In the genomic region with DNA sequence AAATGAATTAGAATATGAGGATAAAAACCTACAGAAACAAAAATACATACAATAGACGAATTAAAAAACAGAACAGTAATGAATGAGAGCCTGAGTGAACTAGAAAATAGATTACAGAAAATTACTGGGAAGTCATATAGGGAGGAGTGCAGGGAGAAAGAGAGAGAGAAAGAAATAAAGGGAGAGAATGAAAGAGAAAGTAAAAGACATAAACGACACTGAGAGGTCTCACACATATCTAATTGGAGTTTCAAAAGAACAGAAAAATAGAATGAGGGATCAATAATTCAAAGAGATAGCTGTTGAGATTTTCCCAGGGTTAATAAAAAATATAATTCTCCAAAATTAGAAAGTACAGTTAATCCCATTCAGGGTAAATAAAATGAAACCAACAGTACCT, we compare ENCODE assay signal across 22 cellular contexts.
DNase-seq lines count a peak whose midpoint lies in the region; ATAC-seq and TF ChIP-seq lines count a peak whose summit lies in the region.
"Had no signal": no experiment of that assay in that cellular context is flagged by ENCODE, and none has a peak within 500 bp of the region (broad histone marks: within the 10 kb centered on the region; RNA-seq: fewer than 3 reads in every experiment).

No MANE protein-coding gene starts in this region.

- H3K4me3 Mint-ChIP-seq in activated T-cell treated with anti-CD3 and anti-CD28 coated beads, Interleukin-2, amount 50 U/mL, for 4 hours, result no peak overlapping the region
- H3K4me3 Mint-ChIP-seq: activated naive CD8-positive, alpha-beta T cell treated with anti-CD3 and anti-CD28 coated beads, Interleukin-2, amount 50 U/mL, for 24 hours; CD14-positive monocyte; naive thymus-derived CD4-positive, alpha-beta T cell had no signal

- no peaks in the 10 kb centered on the region for H3K27me3 Mint-ChIP-seq in activated T-cell treated with anti-CD3 and anti-CD28 coated beads, Interleukin-2, amount 50 U/mL, for 4 hours (ENCODE audit: low read depth)
- H3K27me3 Mint-ChIP-seq: activated naive CD8-positive, alpha-beta T cell treated with anti-CD3 and anti-CD28 coated beads, Interleukin-2, amount 50 U/mL, for 24 hours; brain; naive thymus-derived CD4-positive, alpha-beta T cell had no signal

- 25 to 29% methylated on average over 2 of the region's 2 CpGs for WGBS in GM23248 (ENCODE audit: low coverage in 1 of 2, low lambda C conversion rate in 2 of 2, missing lambda C conversion rate in 2 of 2), 2 experiments
- 73% methylated on average over 2 of the region's 2 CpGs for WGBS in hepatocyte (ENCODE audit: low lambda C conversion rate, missing lambda C conversion rate)

- H3K9me3 Mint-ChIP-seq in activated T-cell treated with anti-CD3 and anti-CD28 coated beads, Interleukin-2, amount 50 U/mL, for 4 hours, result peaks cover 4% of the 10 kb centered on the region
- H3K9me3 Mint-ChIP-seq: brain had no signal

- TF ChIP-seq CTCF in hepatocyte (IDR thresholded peaks at IDR 0.05; ENCODE audit: poor library complexity), result no peak

- peak overlapping the region; percentile 25; the same call in 1 of the 2 replicates for H3K27ac ChIP-seq in ACC112 (ENCODE audit: low read depth, low read length)
- H3K27ac ChIP-seq in GM23248, result no peak overlapping the region
- no peak overlapping the region for H3K27ac ChIP-seq in hepatocyte
- H3K27ac ChIP-seq: esophagus squamous epithelium, ovary, right atrium auricular region, upper lobe of left lung had no signal

- H3K36me3 ChIP-seq in ACC112 (ENCODE audit: insufficient read depth, low read length) (no peaks in the 10 kb centered on the region), GM23248 (ENCODE audit: low read depth) (no peaks in the 10 kb centered on the region), hepatocyte (replicated peaks; ENCODE audit: insufficient read depth, low read depth) (no peaks in the 10 kb centered on the region)
- H3K36me3 ChIP-seq: esophagus squamous epithelium, ovary, right atrium auricular region, upper lobe of left lung had no signal

- intact Hi-C loops in posterior cingulate gyrus (cut with DNase I), result no loop called here

- no peaks in the 10 kb centered on the region for H3K9me3 ChIP-seq in GM23248 (ENCODE audit: low read depth)
- H3K9me3 ChIP-seq in hepatocyte (ENCODE audit: low read depth), result no peaks in the 10 kb centered on the region
- H3K9me3 ChIP-seq: esophagus squamous epithelium, ovary, right atrium auricular region, upper lobe of left lung had no signal

- no peak overlapping the region for H3K9ac ChIP-seq in GM23248

- H3K4me1 ChIP-seq in ACC112 (ENCODE audit: control insufficient read depth, insufficient read depth, low read length, unreplicated experiment) (peaks cover 3% of the 10 kb centered on the region), GM23248 (ENCODE audit: insufficient read depth) (no peaks in the 10 kb centered on the region), hepatocyte (ENCODE audit: insufficient read depth) (peaks cover 21% of the 10 kb centered on the region)
- H3K4me1 ChIP-seq: esophagus squamous epithelium, right atrium auricular region, upper lobe of left lung had no signal

- H3K27me3 ChIP-seq in ACC112 (ENCODE audit: insufficient read depth, low read length) (no peaks in the 10 kb centered on the region), GM23248 (replicated peaks; ENCODE audit: insufficient read depth) (no peaks in the 10 kb centered on the region), hepatocyte (no peaks in the 10 kb centered on the region)
- H3K27me3 ChIP-seq: esophagus squamous epithelium, ovary, right atrium auricular region, upper lobe of left lung had no signal

- in situ Hi-C loops in GM23248 (cut with MboI), result no loop called here

- H3K79me2 ChIP-seq in ACC112 (ENCODE audit: control insufficient read depth, insufficient read depth, low read length, unreplicated experiment), result no peaks in the 10 kb centered on the region
- no peaks in the 10 kb centered on the region for H3K79me2 ChIP-seq in GM23248 (ENCODE audit: insufficient read depth)
- no peaks in the 10 kb centered on the region for H3K79me2 ChIP-seq in hepatocyte

- H3K4me3 ChIP-seq in ACC112 (ENCODE audit: low read depth, low read length) (peak overlapping the region; percentile 65), GM23248 (no peak overlapping the region), hepatocyte (no peak overlapping the region)
- H3K4me3 ChIP-seq: esophagus squamous epithelium, ovary, right atrium auricular region, upper lobe of left lung had no signal

- no peak for DNase-seq in GM23248
- peak; percentile 34 for DNase-seq in OCI-M1 (lab: John Stamatoyannopoulos, UW)
- no peak for DNase-seq in hepatocyte (ENCODE audit: low spot score)
- no peak for DNase-seq in posterior cingulate gyrus
- no peak for DNase-seq in kidney tubule cell (ENCODE audit: low spot score)
- no peak for DNase-seq in activated T-cell treated with anti-CD3 and anti-CD28 coated beads, Interleukin-2, amount 50 U/mL, for 4 hours
- DNase-seq: activated CD4-positive, alpha-beta T cell treated with anti-CD3 and anti-CD28 coated beads for 48 hours; activated naive CD8-positive, alpha-beta T cell treated with anti-CD3 and anti-CD28 coated beads, Interleukin-2, amount 50 U/mL, for 24 hours; esophagus squamous epithelium; mesendoderm; naive thymus-derived CD4-positive, alpha-beta T cell; NCI-H1417 treated with DMSO at 0.1 percent for 48 hours; NCI-H446; ovary; stimulated activated CD8-positive, alpha-beta memory T cell treated with anti-CD3 and anti-CD28 coated beads, Interleukin-4, amount 100 ng/mL, for 48 hours; T-helper 2 cell; upper lobe of left lung had no signal

- no peak for ATAC-seq in activated T-cell treated with anti-CD3 and anti-CD28 coated beads, Interleukin-2, amount 50 U/mL, for 4 hours
- ATAC-seq in GM21825 (IDR thresholded peaks at IDR 0.05; ENCODE audit: unreplicated experiment), result no peak
- ATAC-seq: activated naive CD8-positive, alpha-beta T cell treated with anti-CD3 and anti-CD28 coated beads, Interleukin-2, amount 50 U/mL, for 24 hours; naive thymus-derived CD4-positive, alpha-beta T cell had no signal

- no peaks in the 10 kb centered on the region for H3F3A ChIP-seq in GM23248 (ENCODE audit: insufficient read depth)

- H2AFZ ChIP-seq in ACC112 (ENCODE audit: low read length, unreplicated experiment) (peak overlapping the region; percentile 87), GM23248 (peak overlapping the region; percentile 49; the same call in 1 of the 2 replicates), hepatocyte (peak overlapping the region; percentile 11)

- H3K4me2 ChIP-seq in GM23248 (ENCODE audit: unreplicated experiment), result no peak overlapping the region
- H3K4me2 ChIP-seq in hepatocyte, result peak overlapping the region; percentile 38

- H4K20me1 ChIP-seq in GM23248 (ENCODE audit: insufficient read depth) (no peaks in the 10 kb centered on the region), hepatocyte (ENCODE audit: insufficient read depth, poor library complexity, severe bottlenecking) (no peaks in the 10 kb centered on the region)

- no peaks in the 10 kb centered on the region for H3K4me1 Mint-ChIP-seq in activated T-cell treated with anti-CD3 and anti-CD28 coated beads, Interleukin-2, amount 50 U/mL, for 4 hours (ENCODE audit: low read depth)
- H3K4me1 Mint-ChIP-seq: activated naive CD8-positive, alpha-beta T cell treated with anti-CD3 and anti-CD28 coated beads, Interleukin-2, amount 50 U/mL, for 24 hours; CD14-positive monocyte had no signal

- no peaks in the 10 kb centered on the region for H3K36me3 Mint-ChIP-seq in activated T-cell treated with anti-CD3 and anti-CD28 coated beads, Interleukin-2, amount 50 U/mL, for 4 hours (ENCODE audit: insufficient read depth)
- H3K36me3 Mint-ChIP-seq: brain; CD14-positive monocyte; naive thymus-derived CD4-positive, alpha-beta T cell had no signal

- H3K9me2 ChIP-seq in GM23248 (ENCODE audit: insufficient read depth) (no peaks in the 10 kb centered on the region), hepatocyte (replicated peaks; ENCODE audit: insufficient read depth) (no peaks in the 10 kb centered on the region)

Comparison
In these comparisons a context has a peak if more than half of its experiments do, and no peak if none do; other contexts are left out.
1. H2AFZ ChIP-seq: peak in every context shown above with its lines; median percentile 87 in ACC112; 49 in GM23248; 11 in hepatocyte.